Comparison of ENCODE assay signal across 8 cellular contexts in genomic region chr11:44950036-44950624, GRCh38. TPM values are rescaled to one million over a fixed set of nuclear protein-coding genes. Genes with fewer than 3 reads are reported as not detected.
A peak's percentile ranks its signal among the peaks of the same experiment; 100 is the strongest.
DNase-seq lines count a peak whose midpoint lies in the region; ATAC-seq and TF ChIP-seq lines count a peak whose summit lies in the region.

No MANE protein-coding gene starts in this region.

- no peaks in the 10 kb centered on the region for H4K20me1 ChIP-seq in OCI-LY1 (ENCODE audit: insufficient read depth, low read length)

- peak in 1 of 2 experiments; percentile 21 for DNase-seq in Caco-2
- no peak for DNase-seq in MCF 10A (ENCODE audit: unreplicated experiment)
- peak; percentile 65 for DNase-seq in lower lobe of right lung
- DNase-seq in stimulated activated naive CD8-positive, alpha-beta T cell treated with anti-CD3 and anti-CD28 coated beads, Interleukin-15, amount 100 ng/mL, for 72 hours, result peak; percentile 37 to 41
- DNase-seq in cerebellar nuclear complex (lab: John Stamatoyannopoulos, UW), result no peak

- H3K4me1 Mint-ChIP-seq in Caco-2 (ENCODE audit: low read depth, unreplicated experiment), result peaks cover 6% of the 10 kb centered on the region
- H3K4me1 Mint-ChIP-seq in MCF 10A (ENCODE audit: insufficient read depth, unreplicated experiment), result peaks cover 3% of the 10 kb centered on the region
- peaks cover 25% of the 10 kb centered on the region for H3K4me1 Mint-ChIP-seq in stimulated activated naive CD8-positive, alpha-beta T cell treated with anti-CD3 and anti-CD28 coated beads, Interleukin-15, amount 100 ng/mL, for 72 hours

- H3F3A ChIP-seq in OCI-LY1 (ENCODE audit: insufficient read depth, low read length), result no peaks in the 10 kb centered on the region

- no peaks in the 10 kb centered on the region for H3K36me3 ChIP-seq in Caco-2 (ENCODE audit: control insufficient read depth, insufficient read depth, low read length)
- no peaks in the 10 kb centered on the region for H3K36me3 ChIP-seq in OCI-LY1 (ENCODE audit: insufficient read depth, low read length)
- peaks cover 11% of the 10 kb centered on the region for H3K36me3 ChIP-seq in lower lobe of right lung

- H3K9me2 ChIP-seq in OCI-LY1 (ENCODE audit: low read depth, low read length), result no peaks in the 10 kb centered on the region

- BruUV-seq in Caco-2 (replicated peaks; lab: Mats Ljungman, UMichigan) (no TSS peak), MCF 10A (replicated peaks; lab: Mats Ljungman, UMichigan) (no TSS peak)

- TF ChIP-seq CTCF in Caco-2 (IDR thresholded peaks at IDR 0.05; ENCODE audit: insufficient read depth in 1 of 2, low read depth in 1 of 2, low read length in 1 of 2, severe bottlenecking in 1 of 2, unreplicated experiment in 1 of 2) (no peak), OCI-LY1 (IDR thresholded peaks at IDR 0.05; ENCODE audit: low read length) (no peak), MCF 10A (IDR thresholded peaks at IDR 0.05; ENCODE audit: unreplicated experiment) (no peak), lower lobe of right lung (IDR thresholded peaks at IDR 0.05) (no peak)

- no peak overlapping the region for H3K9ac ChIP-seq in OCI-LY1 (ENCODE audit: low read length)

- H3K4me1 ChIP-seq in Caco-2, result peaks cover 8% of the 10 kb centered on the region
- no peaks in the 10 kb centered on the region for H3K4me1 ChIP-seq in OCI-LY1 (ENCODE audit: insufficient read depth, low read length, severe bottlenecking)
- H3K4me1 ChIP-seq in lower lobe of right lung, result peaks cover 56% of the 10 kb centered on the region

- peak; percentile 16 to 54 for ATAC-seq in lower lobe of right lung
- ATAC-seq in stimulated activated naive CD8-positive, alpha-beta T cell treated with anti-CD3 and anti-CD28 coated beads, Interleukin-15, amount 100 ng/mL, for 72 hours, result peak; percentile 36
- no peak for ATAC-seq in GM21737 (IDR thresholded peaks at IDR 0.05; ENCODE audit: unreplicated experiment)
- no peak for ATAC-seq in HG02759 (IDR thresholded peaks at IDR 0.05; ENCODE audit: unreplicated experiment)

- CTCF ChIA-PET in Caco-2 (lab: Charles Lee) (interaction anchor here (0.6 kb wide), 1 partner anchor 23 kb away, joined by 5 read pairs; no protein-coding TSS in a partner anchor), MCF 10A (lab: Yijun Ruan, JAX) (interaction anchor here (0.6 to 1.0 kb wide), 8 partner anchors 9 to 25 kb away, joined by 3 to 6 read pairs (median 4); no protein-coding TSS in a partner anchor)

- H3K36me3 Mint-ChIP-seq in Caco-2 (ENCODE audit: insufficient read depth, unreplicated experiment), result no peaks in the 10 kb centered on the region
- H3K36me3 Mint-ChIP-seq in MCF 10A (ENCODE audit: insufficient read depth, unreplicated experiment), result no peaks in the 10 kb centered on the region

- H3K4me3 Mint-ChIP-seq in Caco-2 (ENCODE audit: unreplicated experiment) (peak overlapping the region; percentile 65), MCF 10A (ENCODE audit: unreplicated experiment) (peak overlapping the region; percentile 68)
- peak overlapping the region; percentile 79 to 88 for H3K4me3 Mint-ChIP-seq in stimulated activated naive CD8-positive, alpha-beta T cell treated with anti-CD3 and anti-CD28 coated beads, Interleukin-15, amount 100 ng/mL, for 72 hours

- H3K27ac Mint-ChIP-seq in Caco-2 (ENCODE audit: unreplicated experiment), result no peak overlapping the region
- no peak overlapping the region for H3K27ac Mint-ChIP-seq in MCF 10A (ENCODE audit: low read depth, unreplicated experiment)
- H3K27ac Mint-ChIP-seq in stimulated activated naive CD8-positive, alpha-beta T cell treated with anti-CD3 and anti-CD28 coated beads, Interleukin-15, amount 100 ng/mL, for 72 hours, result peak overlapping the region in 1 of 2 donors; percentile 76

- no peaks in the 10 kb centered on the region for H3K79me2 ChIP-seq in OCI-LY1 (ENCODE audit: insufficient read depth, low read length)

- H3K4me2 ChIP-seq in OCI-LY1 (ENCODE audit: low read length), result peak overlapping the region; percentile 21

- no peaks in the 10 kb centered on the region for H3K27me3 Mint-ChIP-seq in Caco-2 (ENCODE audit: insufficient read depth, unreplicated experiment)
- H3K27me3 Mint-ChIP-seq in MCF 10A (ENCODE audit: insufficient read depth, unreplicated experiment), result no peaks in the 10 kb centered on the region
- peaks cover 8% of the 10 kb centered on the region for H3K27me3 Mint-ChIP-seq in stimulated activated naive CD8-positive, alpha-beta T cell treated with anti-CD3 and anti-CD28 coated beads, Interleukin-15, amount 100 ng/mL, for 72 hours

- no peak overlapping the region for H3K27ac ChIP-seq in OCI-LY1 (ENCODE audit: low read depth, low read length, poor library complexity, severe bottlenecking)
- H3K27ac ChIP-seq in lower lobe of right lung, result peak overlapping the region; percentile 84

- POLR2A ChIA-PET in Caco-2 (lab: Charles Lee) (no interaction called here), MCF 10A (lab: Yijun Ruan, JAX) (interaction anchor here (0.6 to 1.1 kb wide), 4 partner anchors 23 to 452 kb away, joined by 3 to 4 read pairs (median 3); no protein-coding TSS in a partner anchor)

- H3K4me3 ChIP-seq in Caco-2 (ENCODE audit: low read depth, low read length), result peak overlapping the region; percentile 63
- peak overlapping the region; percentile 46 for H3K4me3 ChIP-seq in OCI-LY1 (ENCODE audit: low read depth, low read length, poor library complexity, severe bottlenecking)
- H3K4me3 ChIP-seq in lower lobe of right lung, result peak overlapping the region; percentile 90

- H3K9me3 ChIP-seq in Caco-2 (no peaks in the 10 kb centered on the region), OCI-LY1 (ENCODE audit: low read length) (no peaks in the 10 kb centered on the region), lower lobe of right lung (no peaks in the 10 kb centered on the region)

- H3K9me3 Mint-ChIP-seq in Caco-2 (ENCODE audit: unreplicated experiment), result no peaks in the 10 kb centered on the region
- H3K9me3 Mint-ChIP-seq in MCF 10A (ENCODE audit: unreplicated experiment), result no peaks in the 10 kb centered on the region
- H3K9me3 Mint-ChIP-seq in stimulated activated naive CD8-positive, alpha-beta T cell treated with anti-CD3 and anti-CD28 coated beads, Interleukin-15, amount 100 ng/mL, for 72 hours, result no peaks in the 10 kb centered on the region

- H3K27me3 ChIP-seq in Caco-2 (replicated peaks; ENCODE audit: control insufficient read depth, insufficient read depth, low read length), result no peaks in the 10 kb centered on the region
- H3K27me3 ChIP-seq in OCI-LY1 (ENCODE audit: insufficient read depth, low read length), result peaks cover 2% of the 10 kb centered on the region; the same call in 1 of the 2 replicates
- no peaks in the 10 kb centered on the region for H3K27me3 ChIP-seq in lower lobe of right lung (ENCODE audit: low read depth)

- no peak overlapping the region for H2AFZ ChIP-seq in OCI-LY1 (ENCODE audit: low read length)

- intact Hi-C loops in Caco-2 (cut with micrococcal nuclease; ENCODE audit: unreplicated experiment) (no loop called here), MCF 10A (cut with micrococcal nuclease) (loop anchor here (10.0 kb wide), 1 partner anchor 95 kb away; no protein-coding TSS in a partner anchor), lower lobe of right lung (cut with DNase I) (no loop called here)

RNA-seq across cellular contexts. Expression of gene TP53I11, which starts 0.6 kb away (rescaled TPM):
- 4.4 and 7.7 TPM in 2 replicates for total RNA-seq in Caco-2 (2022)
- total RNA-seq in MCF 10A (2022), result 14.8 and 17.7 TPM in 2 replicates
- 103 TPM for total RNA-seq in lower lobe of right lung

Comparison
In these comparisons a context has a peak if more than half of its experiments do, and no peak if none do; other contexts are left out.
1. DNase-seq: peak in lower lobe of right lung (single experiment) and stimulated activated naive CD8-positive, alpha-beta T cell treated with anti-CD3 and anti-CD28 coated beads, Interleukin-15, amount 100 ng/mL, for 72 hours (2 of 2); none in MCF 10A (single experiment) and cerebellar nuclear complex (0 of 2).
2. ATAC-seq: peak in lower lobe of right lung (2 of 2) and stimulated activated naive CD8-positive, alpha-beta T cell treated with anti-CD3 and anti-CD28 coated beads, Interleukin-15, amount 100 ng/mL, for 72 hours (single experiment); none in GM21737 (single experiment) and HG02759 (single experiment).
3. Peak in every context shown above with its lines, with median percentiles within 50 percentile points of each other: H3K4me3 ChIP-seq and H3K4me3 Mint-ChIP-seq.